In the genomic region with DNA sequence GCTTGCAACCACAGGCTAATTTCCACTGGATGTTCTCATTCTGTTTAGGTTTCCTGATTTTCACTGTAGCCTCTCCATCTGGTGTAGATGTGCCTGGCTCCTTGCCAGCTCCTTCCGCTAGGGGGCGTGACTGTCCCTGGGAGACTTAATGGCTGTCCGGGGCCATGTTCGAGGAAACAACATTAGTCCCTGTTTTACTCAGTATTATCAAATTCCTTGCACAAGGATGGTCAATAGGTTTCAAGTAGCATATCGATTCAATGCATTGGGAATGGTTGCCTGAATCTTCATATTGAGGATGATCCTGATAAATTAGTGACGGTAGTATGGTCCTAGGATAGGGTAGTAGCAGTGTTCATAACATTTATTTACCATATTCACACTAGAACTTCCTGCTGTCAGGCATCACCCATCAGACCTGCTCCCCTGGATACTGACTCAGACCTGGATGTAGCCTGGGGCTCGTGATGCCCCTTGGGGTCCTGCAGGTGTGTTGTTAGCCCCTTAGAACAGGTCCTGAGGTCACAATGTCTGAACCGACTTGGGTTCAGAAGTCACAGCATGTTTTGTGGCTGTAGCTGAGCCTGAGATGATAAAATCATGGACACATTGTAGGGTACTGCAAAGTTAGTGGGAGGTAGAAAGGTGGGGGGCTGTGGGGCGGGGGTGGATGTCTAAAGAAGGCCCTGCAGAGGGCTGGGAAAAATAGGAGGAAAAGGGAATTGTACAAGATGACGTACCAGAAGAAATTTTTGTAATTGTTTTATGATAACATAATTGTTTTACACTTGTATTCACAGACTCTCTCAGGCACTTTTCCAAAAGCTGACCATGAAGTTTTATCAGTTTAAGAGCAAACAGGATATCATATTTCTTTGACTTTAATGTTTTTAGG, we compare ENCODE assay signal across 8 cellular contexts. TPM values are rescaled to one million over a fixed set of nuclear protein-coding genes. Genes with fewer than 3 reads are reported as not detected.
A peak's percentile ranks its signal among the peaks of the same experiment; 100 is the strongest.
DNase-seq lines count a peak whose midpoint lies in the region; ATAC-seq and TF ChIP-seq lines count a peak whose summit lies in the region.

No MANE protein-coding gene starts in this region.

- H2AFZ ChIP-seq in DND-41 (ENCODE audit: low read depth, low read length) = no peak overlapping the region
- no peak overlapping the region for H2AFZ ChIP-seq in MM.1S (ENCODE audit: low read length)

- no peaks in the 10 kb centered on the region for H3K79me2 ChIP-seq in DND-41 (ENCODE audit: insufficient read depth, low read length)
- no peaks in the 10 kb centered on the region for H3K79me2 ChIP-seq in MM.1S (ENCODE audit: low read length)

- H3K4me3 ChIP-seq in DND-41 (ENCODE audit: low read depth in 1 of 2, low read length in 2 of 2) = no peak overlapping the region
- H3K4me3 ChIP-seq in MM.1S (ENCODE audit: low read length) = no peak overlapping the region
- H3K4me3 ChIP-seq in fibroblast of mammary gland (ENCODE audit: control insufficient read depth, low read depth, low read length) = no peak overlapping the region

- H3K9me2 ChIP-seq in MM.1S (replicated peaks; ENCODE audit: insufficient read depth, low read length) = no peaks in the 10 kb centered on the region

- ATAC-seq in DND-41 (ENCODE audit: insufficient read depth, low read depth) = no peak
- no peak for ATAC-seq in HG02852 (IDR thresholded peaks at IDR 0.05; ENCODE audit: unreplicated experiment)
- no peak for ATAC-seq in HG02571 (IDR thresholded peaks at IDR 0.05; ENCODE audit: unreplicated experiment)

- H4K20me1 ChIP-seq in DND-41 (ENCODE audit: insufficient read depth, low read length) = no peaks in the 10 kb centered on the region
- no peaks in the 10 kb centered on the region for H4K20me1 ChIP-seq in MM.1S (ENCODE audit: insufficient read depth, low read length)

- H3K4me2 ChIP-seq in DND-41 (ENCODE audit: insufficient read depth, low read length) (no peak overlapping the region), MM.1S (ENCODE audit: low read depth, low read length) (no peak overlapping the region)

- H3K9me3 ChIP-seq in DND-41 (ENCODE audit: insufficient read depth, low read length, severe bottlenecking) (no peaks in the 10 kb centered on the region), MM.1S (replicated peaks; ENCODE audit: insufficient read depth, low read length) (no peaks in the 10 kb centered on the region)

- peak; percentile 28 for DNase-seq in DND-41
- peak; percentile 38 for DNase-seq in MM.1S
- peak; percentile 74 to 80 for DNase-seq in activated CD4-positive, alpha-beta T cell treated with anti-CD3 and anti-CD28 coated beads, Interleukin-2, amount 50 U/mL, for 48 hours
- DNase-seq in fibroblast of mammary gland (ENCODE audit: low read depth) = peak; percentile 44
- peak; percentile 89 for DNase-seq in pulmonary artery endothelial cell (ENCODE audit: low read depth, low spot score)
- DNase-seq in effector CD8-positive, alpha-beta T cell (lab: John Stamatoyannopoulos, UW) = no peak

- TF ChIP-seq CTCF in DND-41 (IDR thresholded peaks at IDR 0.05; ENCODE audit: borderline replicate concordance, extremely low read depth, low read length, poor library complexity, severe bottlenecking) = peak; percentile 15
- peak; percentile 76 for TF ChIP-seq CTCF in MM.1S (IDR thresholded peaks at IDR 0.05; ENCODE audit: low read length)
- no peak for TF ChIP-seq CTCF in fibroblast of mammary gland (conservative IDR thresholded peaks at IDR 0.05; ENCODE audit: control insufficient read depth, insufficient read depth, low read depth, low read length)

- no peaks in the 10 kb centered on the region for H3K36me3 ChIP-seq in DND-41 (ENCODE audit: insufficient read depth, low read length)
- no peaks in the 10 kb centered on the region for H3K36me3 ChIP-seq in MM.1S (replicated peaks; ENCODE audit: insufficient read depth, low read length)

- H3K9ac ChIP-seq in DND-41 (ENCODE audit: low read depth, low read length) = no peak overlapping the region
- H3K9ac ChIP-seq in MM.1S (ENCODE audit: low read length) = no peak overlapping the region

- H3F3A ChIP-seq in MM.1S (ENCODE audit: insufficient read depth, low read length) = no peaks in the 10 kb centered on the region

- peaks cover 11% of the 10 kb centered on the region for H3K4me1 ChIP-seq in DND-41 (ENCODE audit: insufficient read depth, low read length)
- no peaks in the 10 kb centered on the region for H3K4me1 ChIP-seq in MM.1S (ENCODE audit: low read length)

- H3K27me3 ChIP-seq in DND-41 (ENCODE audit: insufficient read depth, low read length, poor library complexity) = no peaks in the 10 kb centered on the region
- no peaks in the 10 kb centered on the region for H3K27me3 ChIP-seq in MM.1S (replicated peaks; ENCODE audit: insufficient read depth, low read length)

- H3K27ac ChIP-seq in DND-41 (ENCODE audit: low read length) (no peak overlapping the region), MM.1S (ENCODE audit: low read length) (no peak overlapping the region)

RNA-seq across cellular contexts. Expression of a gene that starts 8.9 kb away (rescaled TPM):
- total RNA-seq in pulmonary artery endothelial cell = 129 and 228 TPM in 2 replicates
